In the genomic region with DNA sequence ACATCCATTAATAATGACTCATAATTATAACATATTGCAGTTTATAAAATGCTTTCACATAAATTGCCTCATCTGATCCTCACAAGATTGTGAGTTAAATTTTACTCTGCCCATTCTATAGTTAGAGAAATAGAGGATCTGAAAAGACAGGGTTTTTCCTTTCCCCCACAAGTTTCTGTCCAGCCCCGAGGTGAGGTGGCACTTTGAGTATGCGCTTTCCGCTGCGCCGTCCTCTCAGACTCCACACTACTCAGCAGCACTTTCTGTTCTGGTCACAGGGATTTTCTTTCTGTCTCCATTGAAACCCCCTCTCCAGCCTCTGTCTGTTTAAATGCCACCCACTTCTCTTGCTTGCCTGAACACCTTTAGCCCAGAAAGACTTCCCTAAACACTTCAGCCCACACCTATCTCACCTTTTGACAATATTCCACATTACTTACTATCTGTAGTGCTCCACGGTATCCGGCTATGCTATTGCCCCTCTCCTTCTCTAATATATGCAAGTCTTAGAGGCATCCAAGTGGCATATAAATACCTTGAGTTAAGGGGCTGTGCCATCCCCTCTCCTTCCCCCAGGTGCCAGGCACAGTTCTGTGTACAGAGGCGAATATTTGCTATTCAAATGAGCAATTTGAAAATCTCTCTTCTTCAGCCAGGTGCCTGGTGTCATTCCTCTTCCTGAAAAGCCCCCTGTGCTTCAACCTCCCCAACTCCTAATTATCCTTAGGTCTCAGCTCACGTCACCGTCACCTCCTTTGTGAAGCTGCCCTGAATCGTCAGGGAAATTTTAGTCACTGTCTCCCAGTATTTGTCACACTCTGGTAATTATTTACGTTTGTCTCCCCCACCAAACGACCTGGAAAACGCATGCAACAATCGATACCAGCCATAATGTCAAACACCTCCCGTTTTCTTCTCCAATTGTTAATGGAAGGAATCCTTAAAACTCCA, we compare ENCODE assay signal across 1 cellular context.
TF ChIP-seq lines count a peak whose summit lies in the region.

No MANE protein-coding gene starts in this region.

TF ChIP-seq in H1, 55 proteins besides CTCF, POLR2A, EP300 and RAD21 (continued from another document):
- TF ChIP-seq, protein P1, sequence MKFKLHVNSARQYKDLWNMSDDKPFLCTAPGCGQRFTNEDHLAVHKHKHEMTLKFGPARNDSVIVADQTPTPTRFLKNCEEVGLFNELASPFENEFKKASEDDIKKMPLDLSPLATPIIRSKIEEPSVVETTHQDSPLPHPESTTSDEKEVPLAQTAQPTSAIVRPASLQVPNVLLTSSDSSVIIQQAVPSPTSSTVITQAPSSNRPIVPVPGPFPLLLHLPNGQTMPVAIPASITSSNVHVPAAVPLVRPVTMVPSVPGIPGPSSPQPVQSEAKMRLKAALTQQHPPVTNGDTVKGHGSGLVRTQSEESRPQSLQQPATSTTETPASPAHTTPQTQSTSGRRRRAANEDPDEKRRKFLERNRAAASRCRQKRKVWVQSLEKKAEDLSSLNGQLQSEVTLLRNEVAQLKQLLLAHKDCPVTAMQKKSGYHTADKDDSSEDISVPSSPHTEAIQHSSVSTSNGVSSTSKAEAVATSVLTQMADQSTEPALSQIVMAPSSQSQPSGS (IDR thresholded peaks at IDR 0.05; ENCODE audit: low read length): no peak
- no peak for TF ChIP-seq BACH1 (IDR thresholded peaks at IDR 0.05; ENCODE audit: low read length)
- no peak for TF ChIP-seq FOSL1 (IDR thresholded peaks at IDR 0.05; ENCODE audit: insufficient read depth, low read depth, low read length)
- no peak for TF ChIP-seq CHD2 (IDR thresholded peaks at IDR 0.05; ENCODE audit: low read length)
- TF ChIP-seq CHD1 (IDR thresholded peaks at IDR 0.05; ENCODE audit: low read depth, low read length): no peak
- no peak for TF ChIP-seq GTF2F1 (IDR thresholded peaks at IDR 0.05; ENCODE audit: borderline replicate concordance, low read depth, low read length)
- no peak for TF ChIP-seq SIN3A (conservative IDR thresholded peaks at IDR 0.05 in 1 of 2, IDR thresholded peaks at IDR 0.05 in 1 of 2; ENCODE audit: low read depth in 1 of 2, low read length in 2 of 2)
- TF ChIP-seq HDAC2 (IDR thresholded peaks at IDR 0.05; ENCODE audit: borderline replicate concordance in 1 of 2, low read depth in 2 of 2, low read length in 2 of 2): no peak
